9 cellular contexts compared by ENCODE assay signal in the genomic region with DNA sequence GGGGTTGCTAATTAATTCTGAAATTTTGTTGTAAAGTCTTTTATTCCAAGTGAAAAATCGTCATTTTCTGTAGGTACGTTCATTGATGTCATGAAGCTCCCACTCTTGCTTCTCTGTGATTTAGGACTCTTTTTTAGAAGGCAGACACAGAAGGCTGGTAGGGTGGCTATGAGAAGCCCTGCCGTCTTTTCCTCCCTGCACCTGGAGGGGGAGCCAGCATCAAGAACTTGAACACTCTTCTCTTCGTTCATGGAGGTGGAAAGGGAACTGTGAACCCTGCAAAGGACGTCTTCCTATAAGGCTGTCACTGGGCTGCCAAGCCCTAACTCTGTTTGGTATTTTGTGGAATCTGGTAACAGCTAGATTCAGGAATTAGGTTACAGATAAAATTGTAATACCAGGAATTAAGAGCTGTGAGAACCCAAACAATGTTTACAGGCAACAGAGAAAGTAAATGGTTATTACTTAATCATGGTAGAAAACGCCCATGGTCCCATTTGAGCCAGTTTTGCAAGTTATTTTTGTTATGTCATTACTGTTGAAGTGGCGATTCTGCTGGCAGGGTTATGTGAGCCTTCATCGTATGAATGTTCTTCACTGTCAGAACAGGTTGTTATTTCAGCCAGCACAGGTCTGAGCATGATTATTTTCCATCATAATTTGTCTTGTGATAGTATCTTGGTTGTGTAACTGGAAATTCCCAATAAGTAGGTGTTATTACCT.
DNase-seq lines count a peak whose midpoint lies in the region; ATAC-seq and TF ChIP-seq lines count a peak whose summit lies in the region.
"Had no signal": no experiment of that assay in that cellular context is flagged by ENCODE, and none has a peak within 500 bp of the region (broad histone marks: within the 10 kb centered on the region; RNA-seq: fewer than 3 reads in every experiment).

No MANE protein-coding gene starts in this region.

- peak; percentile 24 for DNase-seq in NCI-H2029 (lab: John Stamatoyannopoulos, UW)
- no peak for DNase-seq in NCI-H2029 treated with DMSO at 0.1 percent for 48 hours (lab: John Stamatoyannopoulos, UW)
- DNase-seq in NCI-H82 (lab: John Stamatoyannopoulos, UW), result peak; percentile 74
- DNase-seq in amniotic epithelial cell (ENCODE audit: low read depth), result peak; percentile 49
- no peak for DNase-seq in kidney epithelial cell (ENCODE audit: low read depth)
- peak; percentile 63 to 69 for DNase-seq in thyroid gland

- no peaks in the 10 kb centered on the region for H3K9me3 ChIP-seq in thyroid gland
- H3K9me3 ChIP-seq: BLaER1 had no signal

- H3K36me3 ChIP-seq in kidney epithelial cell (ENCODE audit: control insufficient read depth, insufficient read depth, low read length), result no peaks in the 10 kb centered on the region
- H3K36me3 ChIP-seq in thyroid gland, result no peaks in the 10 kb centered on the region
- H3K36me3 ChIP-seq: BLaER1 had no signal

- intact Hi-C loops in thyroid gland (cut with DNase I), result loop anchor here (10.0 kb wide), 1 partner anchor 108 kb away; no protein-coding TSS in a partner anchor

- no peak for TF ChIP-seq POLR2A in thyroid gland (IDR thresholded peaks at IDR 0.05)

- H3K4me3 ChIP-seq in kidney epithelial cell (ENCODE audit: low read depth, low read length) (no peak overlapping the region), thyroid gland (replicated peaks in 1 of 3) (no peak overlapping the region)
- H3K4me3 ChIP-seq: BLaER1 had no signal

- H3K27me3 ChIP-seq in kidney epithelial cell (ENCODE audit: control insufficient read depth, insufficient read depth, low read length), result no peaks in the 10 kb centered on the region
- H3K27me3 ChIP-seq in thyroid gland, result no peaks in the 10 kb centered on the region
- H3K27me3 ChIP-seq: BLaER1 had no signal

- peak; percentile 97 for ATAC-seq in GM21367 (IDR thresholded peaks at IDR 0.05; ENCODE audit: unreplicated experiment)
- ATAC-seq in HG03460 (IDR thresholded peaks at IDR 0.05; ENCODE audit: unreplicated experiment), result peak; percentile 97

- no peak overlapping the region for H3K27ac ChIP-seq in thyroid gland
- H3K27ac ChIP-seq: BLaER1 had no signal

- 35 to 48% methylated on average over 8 of the region's 8 CpGs for WGBS in thyroid gland, 2 donors

- H3K4me1 ChIP-seq in thyroid gland, result peaks cover 2 to 4% of the 10 kb centered on the region in 2 donors
- H3K4me1 ChIP-seq: BLaER1 had no signal

- TF ChIP-seq CTCF in kidney epithelial cell (IDR thresholded peaks at IDR 0.05; ENCODE audit: insufficient read depth, low read length, poor library complexity, severe bottlenecking), result peak; percentile 61
- peak in 5 of 6 experiments; percentile 32 to 68 (median 56) for TF ChIP-seq CTCF in thyroid gland (IDR thresholded peaks at IDR 0.05)

Comparison
In these comparisons a context has a peak if more than half of its experiments do, and no peak if none do; other contexts are left out.
1. DNase-seq: peak in NCI-H2029 (single experiment), NCI-H82 (single experiment), amniotic epithelial cell (single experiment) and thyroid gland (2 of 2); none in NCI-H2029 treated with DMSO at 0.1 percent for 48 hours (single experiment) and kidney epithelial cell (single experiment).